11 cellular contexts compared by ENCODE assay signal in the genomic region with DNA sequence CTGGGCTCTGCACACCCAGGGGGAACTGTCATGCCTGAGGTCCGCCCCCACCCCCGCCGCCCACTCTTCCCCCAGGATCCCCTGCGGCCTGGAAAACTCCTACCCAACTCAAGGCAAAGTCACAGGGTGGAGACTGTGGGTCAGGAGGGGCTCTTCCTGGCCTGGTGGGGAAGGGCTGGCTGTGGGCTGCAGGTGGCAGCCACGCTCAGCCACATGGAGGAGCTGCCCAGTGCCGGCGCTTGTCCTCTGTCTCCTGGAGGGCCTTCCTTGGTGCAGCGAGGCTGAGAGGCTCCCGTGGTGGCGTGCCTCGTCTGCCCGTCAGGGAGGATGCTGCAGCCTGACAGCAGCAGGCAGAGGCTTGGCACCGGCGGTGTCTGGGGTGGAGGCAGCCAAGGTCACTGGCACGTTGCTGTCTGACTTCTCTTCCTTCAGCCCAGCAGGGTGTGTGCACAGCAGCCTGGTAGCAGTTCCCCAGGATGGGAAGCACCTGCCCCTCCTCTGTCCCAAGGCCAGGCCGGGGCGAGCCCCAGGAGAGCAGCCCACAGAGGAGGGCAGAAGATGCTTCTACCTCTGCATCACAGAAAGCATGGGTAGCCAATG.
DNase-seq lines count a peak whose midpoint lies in the region; ATAC-seq and TF ChIP-seq lines count a peak whose summit lies in the region.
"Had no signal": no experiment of that assay in that cellular context is flagged by ENCODE, and none has a peak within 500 bp of the region (broad histone marks: within the 10 kb centered on the region; RNA-seq: fewer than 3 reads in every experiment).

No MANE protein-coding gene starts in this region.

- H3K23ac ChIP-seq in trophoblast cell (ENCODE audit: low read length) = no peak overlapping the region

- H4K91ac ChIP-seq in trophoblast cell (ENCODE audit: low read depth, low read length) = peak overlapping the region; percentile 60

- peak overlapping the region; percentile 65 for H2AK5ac ChIP-seq in trophoblast cell (ENCODE audit: low read length)

- no peak overlapping the region for H3K4ac ChIP-seq in trophoblast cell (ENCODE audit: low read depth, low read length)

- WGBS in trophoblast cell (ENCODE audit: extremely low coverage, insufficient coverage, insufficient read length) = no CpG with 5 or more reads among the region's 17 CpGs

- intact Hi-C loops in Right ventricle myocardium superior (cut with DNase I) = no loop called here

- H3K27me3 ChIP-seq in trophoblast cell (ENCODE audit: insufficient read depth, low read length) = no peaks in the 10 kb centered on the region

- H3K79me2 ChIP-seq in trophoblast cell (ENCODE audit: control insufficient read depth, insufficient read depth, low read length, poor library complexity) = peaks cover 2% of the 10 kb centered on the region

- TF ChIP-seq CTCF in AG09319 (IDR thresholded peaks at IDR 0.05; ENCODE audit: low read depth, low read length) = peak; percentile 10

- no peak overlapping the region for H3K4me2 ChIP-seq in trophoblast cell (ENCODE audit: low read length)

- peak overlapping the region; percentile 16 for H2BK12ac ChIP-seq in trophoblast cell (ENCODE audit: low read length)

- H4K12ac ChIP-seq in trophoblast cell (ENCODE audit: low read depth, low read length) = no peak overlapping the region

- H3K79me1 ChIP-seq in trophoblast cell (ENCODE audit: low read length) = peaks cover 35% of the 10 kb centered on the region

- no peaks in the 10 kb centered on the region for H3K9me3 ChIP-seq in trophoblast cell (ENCODE audit: insufficient read depth, low read depth, low read length)

- DNase-seq in AG09319 (ENCODE audit: extremely low read depth, low read depth) = no peak
- peak; percentile 20 for DNase-seq in LHCN-M2 (ENCODE audit: low read depth)
- peak; percentile 43 for DNase-seq in Right ventricle myocardium superior
- no peak for DNase-seq in trophoblast cell
- DNase-seq in SKM-1 treated with dmso at 0.1 percent for 144 hours (lab: John Stamatoyannopoulos, UW; ENCODE audit: unreplicated experiment) = no peak
- DNase-seq in COLO668 (lab: John Stamatoyannopoulos, UW; ENCODE audit: unreplicated experiment) = no peak
- no peak for DNase-seq in stimulated activated CD4-positive, alpha-beta T cell treated with anti-CD3 and anti-CD28 coated beads, Interleukin-1b, Interleukin-23, amount 100 ng/mL, for 48 hours
- DNase-seq: activated CD8-positive, alpha-beta T cell treated with anti-CD3 and anti-CD28 coated beads, Interleukin-2, amount 10 ng/mL, durations not matched to agents 7 days and 5 days; activated naive CD8-positive, alpha-beta T cell treated with anti-CD3 and anti-CD28 coated beads, Interleukin-2, amount 50 U/mL, for 24 hours; NCI-H1694 had no signal

- no peak for ATAC-seq in Right ventricle myocardium superior (ENCODE audit: poor library complexity)
- no peak for ATAC-seq in HG03135 (IDR thresholded peaks at IDR 0.05; ENCODE audit: unreplicated experiment)
- ATAC-seq: activated CD8-positive, alpha-beta T cell treated with anti-CD3 and anti-CD28 coated beads, Interleukin-2, amount 10 ng/mL, durations not matched to agents 7 days and 5 days; activated naive CD8-positive, alpha-beta T cell treated with anti-CD3 and anti-CD28 coated beads, Interleukin-2, amount 50 U/mL, for 24 hours had no signal

- H3K14ac ChIP-seq in trophoblast cell (ENCODE audit: low read length) = peak overlapping the region; percentile 21

- H2BK5ac ChIP-seq in trophoblast cell (ENCODE audit: low read depth, low read length, poor library complexity) = no peak overlapping the region

- no peak overlapping the region for H2AFZ ChIP-seq in trophoblast cell (ENCODE audit: insufficient read depth, low read length, poor library complexity)

- peak overlapping the region; percentile 13 for H2BK120ac ChIP-seq in trophoblast cell (ENCODE audit: insufficient read depth, low read length, poor library complexity)

- no peak overlapping the region for H3K9ac ChIP-seq in trophoblast cell (ENCODE audit: low read length)

- H4K8ac ChIP-seq in trophoblast cell (ENCODE audit: low read depth, low read length) = peak overlapping the region; percentile 24

- no peak overlapping the region for H3K4me3 ChIP-seq in trophoblast cell (ENCODE audit: low read depth, low read length)

- no peak overlapping the region for H3K27ac ChIP-seq in trophoblast cell (ENCODE audit: low read depth, low read length)

- H3K4me1 ChIP-seq in trophoblast cell (ENCODE audit: control insufficient read depth in 1 of 2, insufficient read depth in 2 of 2, low read length in 2 of 2) = peaks cover 60 to 67% of the 10 kb centered on the region in 2 experiments

- peak overlapping the region; percentile 57 for H3K18ac ChIP-seq in trophoblast cell (ENCODE audit: low read length)

- H3K36me3 ChIP-seq in trophoblast cell (ENCODE audit: control insufficient read depth in 1 of 2, insufficient read depth in 2 of 2, low read length in 2 of 2) = peaks cover 0 to 6% of the 10 kb centered on the region in 2 experiments

Comparison
In these comparisons a context has a peak if more than half of its experiments do, and no peak if none do; other contexts are left out.
1. DNase-seq: peak in LHCN-M2 (single experiment) and Right ventricle myocardium superior (single experiment); none in AG09319 (single experiment), trophoblast cell (0 of 2), SKM-1 treated with dmso at 0.1 percent for 144 hours (single experiment), COLO668 (single experiment) and stimulated activated CD4-positive, alpha-beta T cell treated with anti-CD3 and anti-CD28 coated beads, Interleukin-1b, Interleukin-23, amount 100 ng/mL, for 48 hours (single experiment).